Comparison of ENCODE assay signal across 2 cellular contexts in genomic region chr17:72646176-72646575, GRCh38.
TF ChIP-seq lines count a peak whose summit lies in the region.

No MANE protein-coding gene starts in this region.

TF ChIP-seq in IMR-90, 13 proteins besides CTCF, POLR2A, EP300 and RAD21:
- TF ChIP-seq RFX5 (IDR thresholded peaks at IDR 0.05; ENCODE audit: low read depth, low read length) (no peak), SMC3 (IDR thresholded peaks at IDR 0.05; ENCODE audit: low read depth, low read length) (no peak), BHLHE40 (IDR thresholded peaks at IDR 0.05; ENCODE audit: low read depth, low read length) (no peak), MAFK (IDR thresholded peaks at IDR 0.05; ENCODE audit: low read depth, low read length) (peak; percentile 66; the same call in 1 of the 2 replicates), CEBPB (IDR thresholded peaks at IDR 0.05; ENCODE audit: low read depth, low read length) (no peak), CHD1 (IDR thresholded peaks at IDR 0.05; ENCODE audit: low read depth, low read length) (no peak), ELK1 (IDR thresholded peaks at IDR 0.05; ENCODE audit: borderline replicate concordance, low read depth, low read length) (no peak)
TF ChIP-seq in IMR-90: peak in this region for 1.

TF ChIP-seq in K562, 482 proteins besides CTCF, POLR2A, EP300 and RAD21:
- TF ChIP-seq TAF15 (IDR thresholded peaks at IDR 0.05; ENCODE audit: low read depth, low read length) (no peak), C11orf30 (IDR thresholded peaks at IDR 0.05; ENCODE audit: low read depth) (peak; percentile 37; the same call in 1 of the 2 replicates), ZNF316 (IDR thresholded peaks at IDR 0.05) (peak; percentile 70), MAFG (tag; conservative IDR thresholded peaks at IDR 0.05) (peak; percentile 39; the same call in 1 of the 2 replicates)
